In the genomic region with DNA sequence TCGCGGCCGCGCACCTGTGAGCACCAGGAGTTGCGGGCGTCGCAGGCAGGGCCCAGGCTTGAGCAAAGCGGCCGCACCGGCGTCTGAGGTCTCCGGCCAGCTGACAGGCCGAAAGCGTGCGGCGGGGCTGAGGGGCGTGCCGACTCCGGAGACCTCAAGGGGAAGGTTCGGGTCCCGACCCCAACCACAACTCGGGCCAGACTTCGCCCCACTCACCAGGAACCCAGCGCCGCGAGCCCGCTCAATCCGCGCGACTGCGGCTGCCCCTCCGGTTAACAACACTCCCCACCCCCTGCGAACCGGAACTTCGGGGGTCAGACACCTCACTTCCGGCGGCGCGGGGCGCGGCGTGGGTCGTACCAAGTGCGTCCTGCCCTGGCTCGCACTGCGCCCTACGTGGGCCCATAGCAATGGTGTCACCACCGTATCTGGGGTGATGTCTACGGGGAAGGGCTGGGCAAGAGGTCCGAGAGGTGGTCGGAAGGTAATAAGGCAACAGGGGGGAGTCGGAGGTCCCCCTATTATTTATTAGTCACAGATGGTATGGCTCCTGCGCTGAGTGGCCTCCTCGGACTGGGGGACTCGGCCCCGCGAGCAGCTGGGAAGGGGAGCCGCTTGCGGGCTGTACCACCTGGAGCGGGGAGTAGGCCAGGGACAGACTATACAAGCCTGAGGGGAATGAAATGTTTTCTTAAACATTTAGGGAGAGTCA, we compare ENCODE assay signal across 8 cellular contexts. TPM values are rescaled to one million over a fixed set of nuclear protein-coding genes. Genes with fewer than 3 reads are reported as not detected.
DNase-seq lines count a peak whose midpoint lies in the region; ATAC-seq and TF ChIP-seq lines count a peak whose summit lies in the region.

TSS of gene SYVN1 (minus strand) at position 280 of the 712 bp plus-strand sequence. CDS start 918 bp downstream, outside the sequence.

- POLR2A ChIA-PET in BJ (lab: Charles Lee), result interaction anchor here (0.6 to 1.3 kb wide), 2 partner anchors 12 to 120 kb away, joined by 3 to 5 read pairs; partner anchors contain the start of genes FAU and MRPL49

- TF ChIP-seq CTCF in BJ (IDR thresholded peaks at IDR 0.05; ENCODE audit: insufficient read depth, low read depth, low read length) (no peak), right lobe of liver (IDR thresholded peaks at IDR 0.05) (no peak)

- WGBS in right lobe of liver (ENCODE audit: insufficient coverage, low coverage, low lambda C conversion rate, missing lambda C conversion rate), result under 1% methylated on average over 27 of the region's 60 CpGs

- intact Hi-C loops in right lobe of liver (cut with DNase I), result loop anchor here in 1 of 2 donors (10.0 kb wide), 1 partner anchor 120 kb away; no protein-coding TSS in a partner anchor

- peak; percentile 50 for ATAC-seq in GM19328 (IDR thresholded peaks at IDR 0.05; ENCODE audit: unreplicated experiment)
- ATAC-seq in HG03469 (IDR thresholded peaks at IDR 0.05; ENCODE audit: unreplicated experiment), result peak; percentile 32
- ATAC-seq in right lobe of liver, result peak; percentile 83 to 90 (median 86)

- TF ChIP-seq POLR2A in right lobe of liver (IDR thresholded peaks at IDR 0.05), result peak; percentile 97

- DNase-seq in BJ (ENCODE audit: low read depth) (no peak), NCI-H748 treated with DMSO at 0.1 percent for 48 hours (lab: John Stamatoyannopoulos, UW) (peak; percentile 92), dermis blood vessel endothelial cell (peak; percentile 90), right lobe of liver (peak; percentile 94 to 96 (median 95))
- DNase-seq in activated CD4-positive, alpha-beta T cell treated with anti-CD3 and anti-CD28 coated beads, Interleukin-2, amount 50 U/mL, for 24 hours (ENCODE audit: low read depth in 1 of 2, low spot score in 1 of 2), result peak; percentile 90
- peak; percentile 89 to 91 for DNase-seq in stimulated activated CD4-positive, alpha-beta T cell treated with anti-CD3 and anti-CD28 coated beads, Interleukin-4, amount 100 ng/mL, for 4 hours

- no peaks in the 10 kb centered on the region for H3K9me3 ChIP-seq in right lobe of liver

- H3K4me1 ChIP-seq in right lobe of liver, result peaks cover 0 to 25% (median 11%) of the 10 kb centered on the region in 4 donors

- peaks cover 30% of the 10 kb centered on the region for H3K36me3 ChIP-seq in BJ (ENCODE audit: control insufficient read depth, insufficient read depth, low read length)
- peaks cover 4 to 36% (median 21%) of the 10 kb centered on the region in 4 donors for H3K36me3 ChIP-seq in right lobe of liver

- CTCF ChIA-PET in BJ (lab: Yijun Ruan, JAX), result interaction anchor here (0.5 to 1.4 kb wide), 10 partner anchors 10 to 645 kb away, joined by 3 to 11 read pairs (median 4); partner anchors contain the start of genes CAPN1, TM7SF2 and ZNHIT2

- H3K27me3 ChIP-seq in BJ (ENCODE audit: control insufficient read depth, insufficient read depth, low read length) (no peaks in the 10 kb centered on the region), right lobe of liver (no peaks in the 10 kb centered on the region)

- H3K27ac ChIP-seq in right lobe of liver, result peak within 1 kb of the TSS; percentile 96 to 99 (median 97)

- peak within 1 kb of the TSS; percentile 84 for H3K4me3 ChIP-seq in BJ (ENCODE audit: low read depth, low read length)
- H3K4me3 ChIP-seq in right lobe of liver, result peak within 1 kb of the TSS; percentile 92 to 99 (median 99)

RNA-seq across cellular contexts. Expression of gene SYVN1, which starts in this region (rescaled TPM):
- 13.3 and 33.4 TPM in 2 replicates for polyA plus RNA-seq in BJ (2011; rRNA removed)
- 31.7 and 40.2 TPM in 2 replicates for polyA minus RNA-seq in BJ (2011; rRNA and poly(A)+ RNA removed)
- total RNA-seq in dermis blood vessel endothelial cell (19.2 and 28.2 TPM in 2 replicates), right lobe of liver (100 to 1,000 TPM in 4 of 6 experiments, 10 to 100 TPM in 2; 73.0 to 120 (median 109) TPM)

Comparison
In these comparisons a context has a peak if more than half of its experiments do, and no peak if none do; other contexts are left out.
1. ATAC-seq: peak in every context shown above with its lines; median percentile 86 in right lobe of liver; 50 in GM19328; 32 in HG03469.